In the genomic region with DNA sequence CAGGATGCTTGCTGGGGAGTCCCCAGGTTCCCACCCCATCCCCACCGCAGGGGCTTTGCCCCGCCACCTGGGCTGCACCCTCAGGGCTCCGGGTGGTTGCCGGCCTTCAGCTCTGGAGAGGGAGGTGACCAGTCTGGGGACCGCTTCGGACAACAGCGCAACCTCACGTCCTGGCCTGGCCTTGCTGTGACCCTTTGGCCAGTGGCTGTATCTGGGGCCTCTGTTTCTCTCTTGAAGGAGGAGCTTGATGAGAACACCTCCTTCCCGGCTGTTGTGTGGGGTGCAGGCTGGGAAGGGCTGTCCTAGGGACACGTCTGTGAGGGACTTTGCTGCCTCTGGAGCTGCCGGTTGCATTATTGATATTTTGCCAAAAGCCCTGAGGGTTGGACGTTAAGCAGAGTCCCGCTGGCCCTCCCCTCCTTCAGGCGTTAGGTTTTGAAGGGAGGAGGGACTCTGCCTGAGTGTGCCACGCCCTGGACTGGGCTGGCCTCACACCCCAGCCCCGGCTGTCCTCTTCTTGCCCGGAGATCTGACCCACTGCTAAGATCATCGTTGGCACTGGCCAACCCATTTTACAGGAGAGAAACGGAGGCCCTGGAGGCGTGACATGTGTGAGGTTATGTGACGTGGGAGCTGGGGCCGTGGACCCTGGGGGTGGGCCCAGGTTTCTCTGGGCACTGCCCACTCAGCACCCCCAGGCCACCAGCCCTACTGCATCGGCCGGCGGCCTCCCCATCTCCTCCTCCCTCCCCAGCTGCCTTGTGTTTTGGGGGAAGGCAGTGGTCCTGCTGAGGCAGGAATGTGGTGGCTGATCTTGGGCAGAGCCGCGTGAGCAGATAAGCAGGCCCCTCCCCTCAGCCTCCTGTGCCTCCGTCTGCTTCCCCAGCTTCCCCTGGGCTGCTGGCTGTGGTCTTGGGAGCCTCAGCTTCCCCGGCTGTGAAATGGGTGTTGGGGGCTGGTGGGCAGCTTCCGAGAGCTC, we compare ENCODE assay signal across 1 cellular context.
A peak's percentile ranks its signal among the peaks of the same experiment; 100 is the strongest.
TF ChIP-seq lines count a peak whose summit lies in the region.

No MANE protein-coding gene starts in this region.

TF ChIP-seq in HEK293, 187 proteins besides CTCF, POLR2A, EP300 and RAD21 (continued from another document):
- TF ChIP-seq ZNF280D (tag by site-specific recombination; IDR thresholded peaks at IDR 0.05) (no peak), ZNF266 (tag by site-specific recombination; IDR thresholded peaks at IDR 0.05; ENCODE audit: low read depth) (no peak), BCL6B (tag by site-specific recombination; IDR thresholded peaks at IDR 0.05) (no peak), ZFHX2 (tag by site-specific recombination; conservative IDR thresholded peaks at IDR 0.05) (peak; percentile 33; the same call in 1 of the 2 replicates), RBAK (tag by site-specific recombination; IDR thresholded peaks at IDR 0.05) (no peak)
TF ChIP-seq in HEK293: peak in this region for 16.
